ENCODE assay signal across 11 cellular contexts in the genomic region with DNA sequence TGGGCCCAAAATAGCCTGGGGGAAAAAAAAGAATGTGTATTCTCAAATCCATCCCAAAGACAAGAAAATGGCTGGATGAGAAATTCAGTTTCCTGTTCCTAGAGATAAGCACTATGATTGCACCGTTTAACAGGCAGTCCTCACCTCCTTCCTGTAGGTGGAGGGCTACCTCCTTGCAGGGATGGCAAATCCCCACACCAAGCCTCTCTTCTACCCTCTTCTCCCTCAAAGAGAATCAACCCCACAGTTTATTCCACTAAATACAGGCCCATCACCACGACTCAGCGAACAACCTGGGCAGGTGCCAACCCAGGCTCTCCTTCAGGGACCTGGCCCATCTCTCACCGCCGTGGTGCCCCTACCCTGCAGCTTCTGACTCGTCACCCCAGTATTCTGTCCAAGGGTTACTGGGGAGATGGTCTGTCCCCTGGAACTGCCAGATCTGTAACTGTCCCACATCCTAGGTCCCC. TPM values are rescaled to one million over a fixed set of nuclear protein-coding genes. Genes with fewer than 3 reads are reported as not detected.
DNase-seq lines count a peak whose midpoint lies in the region; ATAC-seq, FAIRE-seq and TF ChIP-seq lines count a peak whose summit lies in the region.
"Had no signal": no experiment of that assay in that cellular context is flagged by ENCODE, and none has a peak within 500 bp of the region (broad histone marks: within the 10 kb centered on the region; RNA-seq: fewer than 3 reads in every experiment).

No MANE protein-coding gene starts in this region.

- no peak for TF ChIP-seq EP300 in K562 (IDR thresholded peaks at IDR 0.05; ENCODE audit: low read length)

- no peak overlapping the region for H3K9ac ChIP-seq in K562 (ENCODE audit: insufficient read depth in 1 of 2, low read depth in 2 of 2, low read length in 2 of 2)

- no peaks in the 10 kb centered on the region for H3K27me3 ChIP-seq in K562 (ENCODE audit: control insufficient read depth in 2 of 2, insufficient read depth in 2 of 2, low read length in 2 of 2)

- H3K4me1 Mint-ChIP-seq in activated naive CD4-positive, alpha-beta T cell treated with anti-CD3 and anti-CD28 coated beads for 36 hours (ENCODE audit: low read depth): peaks cover 51% of the 10 kb centered on the region

- peak; percentile 87 for ATAC-seq in K562
- ATAC-seq in GM19023 (IDR thresholded peaks at IDR 0.05; ENCODE audit: unreplicated experiment): no peak
- no peak for ATAC-seq in GM21723 (IDR thresholded peaks at IDR 0.05; ENCODE audit: unreplicated experiment)

- H3K9me3 ChIP-seq in K562 (replicated peaks; ENCODE audit: control insufficient read depth, insufficient read depth, low read depth, low read length): no peaks in the 10 kb centered on the region

- peaks cover 5% of the 10 kb centered on the region for H3K9me1 ChIP-seq in K562 (ENCODE audit: control insufficient read depth, insufficient read depth, low read length)

- peak in 1 of 2 experiments; percentile 40; a peak in 2 of 4 replicates for TF ChIP-seq RAD21 in K562 (CRISPR knock-in tag; conservative IDR thresholded peaks at IDR 0.05 in 1 of 2, IDR thresholded peaks at IDR 0.05 in 1 of 2)

- H3K4me3 ChIP-seq in NB4 (ENCODE audit: low read depth, low read length) (no peak overlapping the region), K562 (no peak overlapping the region), retinal pigment epithelial cell (ENCODE audit: low read length) (no peak overlapping the region)
- H3K4me3 ChIP-seq: coronary artery had no signal

- CTCF ChIA-PET in activated naive CD4-positive, alpha-beta T cell treated with anti-CD3 and anti-CD28 coated beads for 36 hours (lab: Charles Lee): interaction anchor here (0.6 to 1.7 kb wide), 3 partner anchors 11 to 134 kb away, joined by 3 to 5 read pairs (median 3); partner anchors contain the start of gene RNF207
- CTCF ChIA-PET in K562 (lab: Yijun Ruan, JAX; ENCODE audit: low intra/inter-chr PET ratio): no interaction called here

- no TSS peak for BruUV-seq in K562 (replicated peaks; lab: Mats Ljungman, UMichigan)

- intact Hi-C loops in activated naive CD4-positive, alpha-beta T cell treated with anti-CD3 and anti-CD28 coated beads for 36 hours (cut with micrococcal nuclease): no loop called here
- intact Hi-C loops in K562 (cut with micrococcal nuclease): no loop called here

- peaks cover 39% of the 10 kb centered on the region for H4K20me1 ChIP-seq in K562 (replicated peaks; ENCODE audit: control insufficient read depth, insufficient read depth, low read length)

- peaks cover 19% of the 10 kb centered on the region for H3K79me2 ChIP-seq in K562 (ENCODE audit: control insufficient read depth, insufficient read depth, low read length)

- no peak overlapping the region for H2AFZ ChIP-seq in K562 (ENCODE audit: low read depth, low read length)

- peaks cover 3 to 9% of the 10 kb centered on the region in 2 experiments; a peak in 3 of 5 replicates for H3K4me1 ChIP-seq in K562 (replicated peaks in 1 of 2; ENCODE audit: control insufficient read depth in 2 of 2, insufficient read depth in 2 of 2, low read length in 2 of 2)

- TF ChIP-seq CTCF in NB4 (IDR thresholded peaks at IDR 0.05; ENCODE audit: low read depth, low read length) (no peak), K562 (IDR thresholded peaks at IDR 0.05 in 2 of 3, conservative IDR thresholded peaks at IDR 0.05 in 1 of 3; ENCODE audit: insufficient read depth in 2 of 3, low read depth in 1 of 3, low read length in 3 of 3) (peak; percentile 40 to 63 (median 43); a peak in 4 of 6 replicates), retinal pigment epithelial cell (conservative IDR thresholded peaks at IDR 0.05; ENCODE audit: low read depth, low read length) (peak; percentile 38)

- TF ChIP-seq POLR2A in NB4 (IDR thresholded peaks at IDR 0.05; ENCODE audit: extremely low read depth, insufficient read length) (no peak), K562 (conservative IDR thresholded peaks at IDR 0.05) (no peak)

- H3K4me3 Mint-ChIP-seq in activated naive CD4-positive, alpha-beta T cell treated with anti-CD3 and anti-CD28 coated beads for 36 hours: no peak overlapping the region

- peaks cover 41% of the 10 kb centered on the region for H3K36me3 ChIP-seq in K562 (ENCODE audit: control insufficient read depth, insufficient read depth, low read length)

- in situ Hi-C loops in K562 (cut with MboI): no loop called here

- FAIRE-seq in K562 (lab: Jason Lieb, UNC): peak; percentile 86

- H3K4me2 ChIP-seq in K562 (ENCODE audit: insufficient read depth, low read length): no peak overlapping the region

- POLR2A ChIA-PET in K562 (lab: Yijun Ruan, JAX): interaction anchor here (0.7 to 1.8 kb wide), 7 partner anchors 8 to 38 kb away, joined by 3 to 5 read pairs (median 4); no protein-coding TSS in a partner anchor

- 38% methylated on average over 6 of the region's 6 CpGs for WGBS in K562 (ENCODE audit: insufficient coverage, low coverage, missing lambda C conversion rate)

- no peak overlapping the region for H3K27ac ChIP-seq in K562 (ENCODE audit: extremely low read depth, low read depth, low read length)

- no peaks in the 10 kb centered on the region for H3K9me3 Mint-ChIP-seq in activated naive CD4-positive, alpha-beta T cell treated with anti-CD3 and anti-CD28 coated beads for 36 hours

- peaks cover 22% of the 10 kb centered on the region for H3K36me3 Mint-ChIP-seq in activated naive CD4-positive, alpha-beta T cell treated with anti-CD3 and anti-CD28 coated beads for 36 hours (ENCODE audit: low read depth)

- peaks cover 22% of the 10 kb centered on the region for H3K27me3 Mint-ChIP-seq in activated naive CD4-positive, alpha-beta T cell treated with anti-CD3 and anti-CD28 coated beads for 36 hours (ENCODE audit: low read depth)

- DNase-seq in activated naive CD4-positive, alpha-beta T cell treated with anti-CD3 and anti-CD28 coated beads for 36 hours: no peak
- DNase-seq in activated naive CD4-positive, alpha-beta T cell (lab: John Stamatoyannopoulos, UW): no peak
- DNase-seq in NB4 (ENCODE audit: low read depth): peak; percentile 32
- DNase-seq in K562 (ENCODE audit: extremely low read depth in 1 of 4, low spot score in 3 of 4): peak in 2 of 4 experiments; percentile 56 to 67
- no peak for DNase-seq in retinal pigment epithelial cell (ENCODE audit: low read depth)
- no peak for DNase-seq in GM03348 (ENCODE audit: low spot score)
- DNase-seq: foreskin melanocyte, NCI-H524 had no signal

- H3K27ac Mint-ChIP-seq in activated naive CD4-positive, alpha-beta T cell treated with anti-CD3 and anti-CD28 coated beads for 36 hours: peak overlapping the region; percentile 48

RNA-seq across cellular contexts. Expression of gene CHD5, which starts 3.4 kb away (rescaled TPM):
- under 1 TPM; 0.27 to 0.45 TPM for total RNA-seq in activated naive CD4-positive, alpha-beta T cell treated with anti-CD3 and anti-CD28 coated beads for 36 hours
- total RNA-seq in K562 (2011; cell fraction: chromatin; rRNA removed; ENCODE audit: low replicate concordance): 0.56 and 1.7 TPM in 2 replicates
- 0.53 and 0.67 TPM in 2 replicates for total RNA-seq in K562 (2011; cell fraction: nucleolus; rRNA removed)
- total RNA-seq in K562 (2011; cell fraction: nucleoplasm; rRNA removed): 0.23 and 0.37 TPM in 2 replicates
- total RNA-seq in K562 (2014; rRNA removed) (0.18 and 0.49 TPM in 2 replicates), K562 (2014; rRNA removed; fragmentation: Illumina TruSeq; extraction: Trizol) (0.04 and 0.06 TPM in 2 replicates), K562 (2015; rRNA removed; fragmentation: Illumina TruSeq; extraction: Trizol) (0.04 and 0.07 TPM in 2 replicates), K562 (2021) (0.09 and 0.16 TPM in 2 replicates)
- polyA plus RNA-seq in K562 (2011; rRNA removed) (0.11 and 0.16 TPM in 2 replicates), K562 (2014; fragmentation: Illumina TruSeq; extraction: Trizol) (0.03 and 0.39 TPM in 2 replicates), K562 (2014; fragmentation: Nextera tagmentation; extraction: Ambion mirVana) (not detected), K562 (2014; rRNA removed) (0.51 and 0.52 TPM in 2 replicates)
- polyA plus RNA-seq in K562 (2011; cell fraction: cytosol; rRNA removed): 0.07 and 0.16 TPM in 2 replicates
- 0.75 and 1.2 TPM in 2 replicates for polyA plus RNA-seq in K562 (2011; cell fraction: nucleus; rRNA removed)
- 0.09 and 0.18 TPM in 2 replicates for polyA plus RNA-seq in K562 (2012)
- 0.11 and 0.15 TPM in 2 replicates for polyA minus RNA-seq in K562 (2011; rRNA and poly(A)+ RNA removed)
- polyA minus RNA-seq in K562 (2011; cell fraction: cytosol; rRNA and poly(A)+ RNA removed): not detected in 2 replicates
- 0.67 TPM in 2 replicates for polyA minus RNA-seq in K562 (2011; cell fraction: nucleus; rRNA and poly(A)+ RNA removed)

RNA-seq across cellular contexts. Expression of gene RPL22, which starts 15.8 kb away (rescaled TPM):
- total RNA-seq in activated naive CD4-positive, alpha-beta T cell treated with anti-CD3 and anti-CD28 coated beads for 36 hours: 100 to 1,000 TPM; 507 to 553 TPM
- total RNA-seq in K562 (2011; cell fraction: chromatin; rRNA removed; ENCODE audit: low replicate concordance): 123 and 176 TPM in 2 replicates
- 90.0 and 92.7 TPM in 2 replicates for total RNA-seq in K562 (2011; cell fraction: nucleolus; rRNA removed)
- total RNA-seq in K562 (2011; cell fraction: nucleoplasm; rRNA removed): 151 and 187 TPM in 2 replicates
- total RNA-seq in K562 (2014; rRNA removed) (344 and 467 TPM in 2 replicates), K562 (2014; rRNA removed; fragmentation: Illumina TruSeq; extraction: Trizol) (1,165 and 1,306 TPM in 2 replicates), K562 (2015; rRNA removed; fragmentation: Illumina TruSeq; extraction: Trizol) (548 and 579 TPM in 2 replicates), K562 (2021) (578 and 629 TPM in 2 replicates)
- polyA plus RNA-seq in K562 (2011; rRNA removed) (446 and 607 TPM in 2 replicates), K562 (2014; fragmentation: Illumina TruSeq; extraction: Trizol) (658 and 673 TPM in 2 replicates), K562 (2014; fragmentation: Nextera tagmentation; extraction: Ambion mirVana) (100 to 1,000 TPM; 581 to 618 TPM), K562 (2014; rRNA removed) (542 and 593 TPM in 2 replicates)
- polyA plus RNA-seq in K562 (2011; cell fraction: cytosol; rRNA removed): 48.5 and 166 TPM in 2 replicates
- polyA plus RNA-seq in K562 (2011; cell fraction: nucleus; rRNA removed): 62.0 and 114 TPM in 2 replicates
- 1,489 and 2,642 TPM in 2 replicates for polyA plus RNA-seq in K562 (2012)
- polyA minus RNA-seq in K562 (2011; rRNA and poly(A)+ RNA removed): 169 and 228 TPM in 2 replicates
- polyA minus RNA-seq in K562 (2011; cell fraction: cytosol; rRNA and poly(A)+ RNA removed): 72.4 and 86.6 TPM in 2 replicates
- polyA minus RNA-seq in K562 (2011; cell fraction: nucleus; rRNA and poly(A)+ RNA removed): 44.0 and 81.2 TPM in 2 replicates

RNA-seq across cellular contexts. Expression of gene RNF207, which starts 22.4 kb away (rescaled TPM):
- 1 to 10 TPM; 3.2 to 4.1 TPM for total RNA-seq in activated naive CD4-positive, alpha-beta T cell treated with anti-CD3 and anti-CD28 coated beads for 36 hours
- 82.0 and 222 TPM in 2 replicates for total RNA-seq in K562 (2011; cell fraction: chromatin; rRNA removed; ENCODE audit: low replicate concordance)
- 147 and 149 TPM in 2 replicates for total RNA-seq in K562 (2011; cell fraction: nucleolus; rRNA removed)
- 90.3 and 94.3 TPM in 2 replicates for total RNA-seq in K562 (2011; cell fraction: nucleoplasm; rRNA removed)
- total RNA-seq in K562 (2014; rRNA removed) (16.8 and 17.8 TPM in 2 replicates), K562 (2014; rRNA removed; fragmentation: Illumina TruSeq; extraction: Trizol) (5.3 and 7.0 TPM in 2 replicates), K562 (2015; rRNA removed; fragmentation: Illumina TruSeq; extraction: Trizol) (10.9 and 12.9 TPM in 2 replicates), K562 (2021) (21.7 and 26.6 TPM in 2 replicates)
- polyA plus RNA-seq in K562 (2011; rRNA removed) (10.8 and 17.6 TPM in 2 replicates), K562 (2014; fragmentation: Illumina TruSeq; extraction: Trizol) (13.4 and 14.7 TPM in 2 replicates), K562 (2014; fragmentation: Nextera tagmentation; extraction: Ambion mirVana) (1 to 10 TPM; 2.7 to 4.3 TPM), K562 (2014; rRNA removed) (30.6 and 37.1 TPM in 2 replicates)
- 7.7 and 14.1 TPM in 2 replicates for polyA plus RNA-seq in K562 (2011; cell fraction: cytosol; rRNA removed)
- polyA plus RNA-seq in K562 (2011; cell fraction: nucleus; rRNA removed): 96.4 and 160 TPM in 2 replicates
- polyA plus RNA-seq in K562 (2012): 12.5 and 17.6 TPM in 2 replicates
- polyA minus RNA-seq in K562 (2011; rRNA and poly(A)+ RNA removed): 4.7 and 5.8 TPM in 2 replicates
- polyA minus RNA-seq in K562 (2011; cell fraction: cytosol; rRNA and poly(A)+ RNA removed): 9.4 and 12.2 TPM in 2 replicates
- polyA minus RNA-seq in K562 (2011; cell fraction: nucleus; rRNA and poly(A)+ RNA removed): 44.0 and 47.4 TPM in 2 replicates

RNA-seq across cellular contexts. Expression of gene ICMT, which starts 52.2 kb away (rescaled TPM):
- 10 to 100 TPM; 31.3 to 33.2 TPM for total RNA-seq in activated naive CD4-positive, alpha-beta T cell treated with anti-CD3 and anti-CD28 coated beads for 36 hours
- total RNA-seq in K562 (2011; cell fraction: chromatin; rRNA removed; ENCODE audit: low replicate concordance): 34.2 and 46.4 TPM in 2 replicates
- 48.3 and 55.9 TPM in 2 replicates for total RNA-seq in K562 (2011; cell fraction: nucleolus; rRNA removed)
- 56.2 and 77.6 TPM in 2 replicates for total RNA-seq in K562 (2011; cell fraction: nucleoplasm; rRNA removed)
- 58.3 and 62.9 TPM in 2 replicates for total RNA-seq in K562 (2014; rRNA removed)
- 56.6 and 58.2 TPM in 2 replicates for total RNA-seq in K562 (2014; rRNA removed; fragmentation: Illumina TruSeq; extraction: Trizol)
- total RNA-seq in K562 (2015; rRNA removed; fragmentation: Illumina TruSeq; extraction: Trizol): 63.3 and 67.4 TPM in 2 replicates
- 63.7 and 74.3 TPM in 2 replicates for total RNA-seq in K562 (2021)
- 36.2 and 49.5 TPM in 2 replicates for polyA plus RNA-seq in K562 (2011; rRNA removed)
- polyA plus RNA-seq in K562 (2011; cell fraction: cytosol; rRNA removed): 46.0 and 48.8 TPM in 2 replicates
- 20.4 and 21.7 TPM in 2 replicates for polyA plus RNA-seq in K562 (2011; cell fraction: nucleus; rRNA removed)
- polyA plus RNA-seq in K562 (2012): 43.1 and 44.0 TPM in 2 replicates
- polyA plus RNA-seq in K562 (2014; fragmentation: Illumina TruSeq; extraction: Trizol): 48.5 and 57.1 TPM in 2 replicates
- 1 to 10 TPM; 4.3 to 6.3 TPM for polyA plus RNA-seq in K562 (2014; fragmentation: Nextera tagmentation; extraction: Ambion mirVana)
- polyA plus RNA-seq in K562 (2014; rRNA removed): 41.5 and 50.0 TPM in 2 replicates
- polyA minus RNA-seq in K562 (2011; rRNA and poly(A)+ RNA removed): 59.8 and 70.6 TPM in 2 replicates
- polyA minus RNA-seq in K562 (2011; cell fraction: cytosol; rRNA and poly(A)+ RNA removed): 38.5 and 45.1 TPM in 2 replicates
- polyA minus RNA-seq in K562 (2011; cell fraction: nucleus; rRNA and poly(A)+ RNA removed): 12.3 and 16.6 TPM in 2 replicates
